Comparison of ENCODE assay signal across 8 cellular contexts in the genomic region with DNA sequence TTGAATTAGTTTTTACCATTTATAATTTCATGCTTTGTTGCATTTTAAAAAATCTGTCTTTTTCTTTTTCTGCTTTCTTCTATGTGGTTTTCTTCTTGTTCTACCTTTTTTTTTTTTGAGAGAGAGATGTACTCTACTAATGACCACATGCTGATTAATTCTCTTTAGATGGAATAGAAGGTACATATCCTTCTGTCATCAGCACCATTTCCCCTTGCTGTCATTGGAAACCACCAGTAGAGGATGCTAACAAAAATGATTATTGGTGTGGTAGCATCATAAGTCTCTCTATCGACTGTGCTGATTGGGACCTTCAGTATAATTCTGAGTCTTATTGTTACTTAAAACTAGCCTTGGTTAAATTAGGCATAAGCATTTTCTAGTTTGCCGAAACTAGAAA. TPM values are rescaled to one million over a fixed set of nuclear protein-coding genes. Genes with fewer than 3 reads are reported as not detected.
DNase-seq lines count a peak whose midpoint lies in the region; ATAC-seq and TF ChIP-seq lines count a peak whose summit lies in the region.

No MANE protein-coding gene starts in this region.

- no peaks in the 10 kb centered on the region for H3K4me1 ChIP-seq in hepatocyte (ENCODE audit: insufficient read depth)

- no peaks in the 10 kb centered on the region for H3K9me2 ChIP-seq in SU-DHL-6 (replicated peaks; ENCODE audit: insufficient read depth, low read length)
- no peaks in the 10 kb centered on the region for H3K9me2 ChIP-seq in hepatocyte (replicated peaks; ENCODE audit: insufficient read depth)

- no peak overlapping the region for H3K27ac ChIP-seq in SU-DHL-6 (ENCODE audit: low read depth, low read length)
- H3K27ac ChIP-seq in hepatocyte, result no peak overlapping the region

- H3K9ac ChIP-seq in SU-DHL-6 (ENCODE audit: low read length), result no peak overlapping the region

- H3K36me3 ChIP-seq in SU-DHL-6 (ENCODE audit: low read length) (no peaks in the 10 kb centered on the region; the same call in 1 of the 2 replicates), hepatocyte (replicated peaks; ENCODE audit: insufficient read depth, low read depth) (no peaks in the 10 kb centered on the region)

- intact Hi-C loops in posterior vena cava (cut with DNase I), result loop anchor here in 1 of 2 donors (10.0 kb wide), 1 partner anchor 538 kb away; no protein-coding TSS in a partner anchor

- H4K20me1 ChIP-seq in SU-DHL-6 (ENCODE audit: low read depth, low read length) (peaks cover 62% of the 10 kb centered on the region), hepatocyte (ENCODE audit: insufficient read depth, poor library complexity, severe bottlenecking) (peaks cover 7% of the 10 kb centered on the region)

- H3K4me2 ChIP-seq in SU-DHL-6 (ENCODE audit: low read depth, low read length, poor library complexity, severe bottlenecking) (peak overlapping the region; percentile 87), hepatocyte (peak overlapping the region; percentile 84)

- H3F3A ChIP-seq in SU-DHL-6 (ENCODE audit: insufficient read depth), result peaks cover 12% of the 10 kb centered on the region

- peak; percentile 67 for TF ChIP-seq CTCF in AG10803 (conservative IDR thresholded peaks at IDR 0.05; ENCODE audit: low read length)
- TF ChIP-seq CTCF in GM10266 (IDR thresholded peaks at IDR 0.05; ENCODE audit: control insufficient read depth, insufficient read depth, low read depth, missing control alignments), result peak; percentile 57
- TF ChIP-seq CTCF in SU-DHL-6 (IDR thresholded peaks at IDR 0.05; ENCODE audit: insufficient read depth, low read length, poor library complexity, severe bottlenecking), result no peak
- TF ChIP-seq CTCF in hepatocyte (IDR thresholded peaks at IDR 0.05; ENCODE audit: poor library complexity), result peak; percentile 26

- H3K27me3 ChIP-seq in SU-DHL-6 (ENCODE audit: low read length) (no peaks in the 10 kb centered on the region), hepatocyte (peaks cover 46% of the 10 kb centered on the region)

- H3K9me3 ChIP-seq in SU-DHL-6 (ENCODE audit: insufficient read depth, low read length) (no peaks in the 10 kb centered on the region), hepatocyte (ENCODE audit: low read depth) (no peaks in the 10 kb centered on the region)

- peak; percentile 32 for DNase-seq in AG10803 (ENCODE audit: low read depth)
- DNase-seq in GM10266 (ENCODE audit: extremely low spot score), result peak; percentile 18
- DNase-seq in hepatocyte (ENCODE audit: low spot score), result no peak
- DNase-seq in amygdala (lab: John Stamatoyannopoulos, UW), result no peak
- no peak for DNase-seq in NCI-H226
- DNase-seq in posterior vena cava (ENCODE audit: low spot score), result no peak

- H2AFZ ChIP-seq in SU-DHL-6 (ENCODE audit: low read depth, low read length, severe bottlenecking) (no peak overlapping the region), hepatocyte (no peak overlapping the region)

- H3K4me3 ChIP-seq in AG10803 (ENCODE audit: low read length), result peak overlapping the region; percentile 88
- no peak overlapping the region for H3K4me3 ChIP-seq in SU-DHL-6 (ENCODE audit: insufficient read depth, low read length, poor library complexity, severe bottlenecking)
- no peak overlapping the region for H3K4me3 ChIP-seq in hepatocyte

- ATAC-seq in HG02623 (IDR thresholded peaks at IDR 0.05; ENCODE audit: unreplicated experiment), result no peak

- 91% methylated on average over 2 of the region's 2 CpGs for WGBS in hepatocyte (ENCODE audit: low lambda C conversion rate, missing lambda C conversion rate)

- H3K79me2 ChIP-seq in SU-DHL-6 (ENCODE audit: insufficient read depth, low read length) (peaks cover 81% of the 10 kb centered on the region), hepatocyte (peaks cover 69% of the 10 kb centered on the region)

RNA-seq across cellular contexts. Expression of a gene that starts 3.6 kb away (rescaled TPM):
- 14.3 and 25.2 TPM in 2 replicates for total RNA-seq in hepatocyte
- polyA plus RNA-seq in hepatocyte, result 11.9 and 13.6 TPM in 2 replicates
- total RNA-seq in posterior vena cava, result 100 to 1,000 TPM; 118 to 141 TPM

Comparison
In these comparisons a context has a peak if more than half of its experiments do, and no peak if none do; other contexts are left out.
1. DNase-seq: peak in AG10803 (single experiment) and GM10266 (single experiment); none in hepatocyte (single experiment), amygdala (0 of 56), NCI-H226 (single experiment) and posterior vena cava (single experiment).